ENCODE assay signal across 9 cellular contexts in genomic region chr12:71392521-71393145, GRCh38. TPM values are rescaled to one million over a fixed set of nuclear protein-coding genes. Genes with fewer than 3 reads are reported as not detected.
DNase-seq lines count a peak whose midpoint lies in the region; ATAC-seq and TF ChIP-seq lines count a peak whose summit lies in the region.
"Had no signal": no experiment of that assay in that cellular context is flagged by ENCODE, and none has a peak within 500 bp of the region (broad histone marks: within the 10 kb centered on the region; RNA-seq: fewer than 3 reads in every experiment).

No MANE protein-coding gene starts in this region.

- H3K4me2 ChIP-seq in DND-41 (ENCODE audit: insufficient read depth, low read length), result no peak overlapping the region

- WGBS in ovary, 3 donors, result 48 to 50% (median 49%) methylated on average over 10 of the region's 10 CpGs

- TF ChIP-seq EP300 in ovary (IDR thresholded peaks at IDR 0.05), result no peak

- H3K9me3 ChIP-seq in DND-41 (ENCODE audit: insufficient read depth, low read length, severe bottlenecking) (no peaks in the 10 kb centered on the region), ovary (no peaks in the 10 kb centered on the region)

- H3K36me3 ChIP-seq in DND-41 (ENCODE audit: insufficient read depth, low read length) (no peaks in the 10 kb centered on the region), ovary (no peaks in the 10 kb centered on the region)

- H3K4me1 ChIP-seq in DND-41 (ENCODE audit: insufficient read depth, low read length) (no peaks in the 10 kb centered on the region), ovary (ENCODE audit: insufficient read depth) (no peaks in the 10 kb centered on the region)

- no peak overlapping the region for H2AFZ ChIP-seq in DND-41 (ENCODE audit: low read depth, low read length)

- TF ChIP-seq POLR2A in ovary (IDR thresholded peaks at IDR 0.05), result no peak

- H3K4me3 ChIP-seq in DND-41 (ENCODE audit: low read depth in 1 of 2, low read length in 2 of 2) (no peak overlapping the region), ovary (no peak overlapping the region)

- H3K79me2 ChIP-seq in DND-41 (ENCODE audit: insufficient read depth, low read length), result no peaks in the 10 kb centered on the region

- TF ChIP-seq CTCF in DND-41 (IDR thresholded peaks at IDR 0.05; ENCODE audit: borderline replicate concordance, extremely low read depth, low read length, poor library complexity, severe bottlenecking) (peak; percentile 84), ovary (IDR thresholded peaks at IDR 0.05) (peak in 1 of 3 donors; percentile 34)

- no peaks in the 10 kb centered on the region for H4K20me1 ChIP-seq in DND-41 (ENCODE audit: insufficient read depth, low read length)

- H3K27ac ChIP-seq in DND-41 (ENCODE audit: low read length), result no peak overlapping the region
- H3K27ac ChIP-seq in ovary, result no peak overlapping the region

- no peak for DNase-seq in DND-41
- peak; percentile 64 for DNase-seq in NCI-H345 treated with DMSO at 0.1 percent for 48 hours (lab: John Stamatoyannopoulos, UW; ENCODE audit: unreplicated experiment)
- peak; percentile 16 for DNase-seq in amniotic stem cell (lab: John Stamatoyannopoulos, UW)
- DNase-seq in iPS DF 19.7 (ENCODE audit: low read depth, low spot score), result peak; percentile 33
- DNase-seq in stimulated activated naive CD8-positive, alpha-beta T cell treated with anti-CD3 and anti-CD28 coated beads, Interleukin-15, Interleukin-2, amounts not matched to agents 100 U/mL and 50 U/mL, for 24 hours, result no peak
- no peak for DNase-seq in ovary
- DNase-seq: activated T-cell treated with anti-CD3 and anti-CD28 coated beads, Interleukin-2, amount 50 U/mL, for 4 hours had no signal

- intact Hi-C loops in ovary (cut with DNase I), result no loop called here

- no peak overlapping the region for H3K9ac ChIP-seq in DND-41 (ENCODE audit: low read depth, low read length)

- ATAC-seq in DND-41 (ENCODE audit: insufficient read depth, low read depth) (peak; percentile 80), GM19463 (IDR thresholded peaks at IDR 0.05; ENCODE audit: unreplicated experiment) (peak; percentile 90), HG03432 (IDR thresholded peaks at IDR 0.05; ENCODE audit: unreplicated experiment) (peak; percentile 96)
- ATAC-seq in stimulated activated naive CD8-positive, alpha-beta T cell treated with anti-CD3 and anti-CD28 coated beads, Interleukin-15, Interleukin-2, amounts not matched to agents 100 U/mL and 50 U/mL, for 24 hours, result peak; percentile 69

- H3K27me3 ChIP-seq in DND-41 (ENCODE audit: insufficient read depth, low read length, poor library complexity), result no peaks in the 10 kb centered on the region
- H3K27me3 ChIP-seq in ovary, result no peaks in the 10 kb centered on the region

RNA-seq across cellular contexts. Expression of gene LGR5, which starts 47.0 kb away (rescaled TPM):
- total RNA-seq in ovary, result 1 to 10 TPM in 4 of 7 donors, under 1 TPM in 3; 0.63 to 3.5 (median 1.6) TPM
- polyA plus RNA-seq in ovary, result under 1 TPM; 0.31 to 0.83 TPM
- total RNA-seq: activated T-cell treated with anti-CD3 and anti-CD28 coated beads, Interleukin-2, amount 50 U/mL, for 4 hours had no signal

Comparison
In these comparisons a context has a peak if more than half of its experiments do, and no peak if none do; other contexts are left out.
1. DNase-seq: peak in NCI-H345 treated with DMSO at 0.1 percent for 48 hours (single experiment), amniotic stem cell (single experiment) and iPS DF 19.7 (single experiment); none in DND-41 (single experiment), stimulated activated naive CD8-positive, alpha-beta T cell treated with anti-CD3 and anti-CD28 coated beads, Interleukin-15, Interleukin-2, amounts not matched to agents 100 U/mL and 50 U/mL, for 24 hours (single experiment) and ovary (0 of 5).
2. Peak in every context shown above with its lines, with median percentiles within 50 percentile points of each other: ATAC-seq.